In the genomic region with DNA sequence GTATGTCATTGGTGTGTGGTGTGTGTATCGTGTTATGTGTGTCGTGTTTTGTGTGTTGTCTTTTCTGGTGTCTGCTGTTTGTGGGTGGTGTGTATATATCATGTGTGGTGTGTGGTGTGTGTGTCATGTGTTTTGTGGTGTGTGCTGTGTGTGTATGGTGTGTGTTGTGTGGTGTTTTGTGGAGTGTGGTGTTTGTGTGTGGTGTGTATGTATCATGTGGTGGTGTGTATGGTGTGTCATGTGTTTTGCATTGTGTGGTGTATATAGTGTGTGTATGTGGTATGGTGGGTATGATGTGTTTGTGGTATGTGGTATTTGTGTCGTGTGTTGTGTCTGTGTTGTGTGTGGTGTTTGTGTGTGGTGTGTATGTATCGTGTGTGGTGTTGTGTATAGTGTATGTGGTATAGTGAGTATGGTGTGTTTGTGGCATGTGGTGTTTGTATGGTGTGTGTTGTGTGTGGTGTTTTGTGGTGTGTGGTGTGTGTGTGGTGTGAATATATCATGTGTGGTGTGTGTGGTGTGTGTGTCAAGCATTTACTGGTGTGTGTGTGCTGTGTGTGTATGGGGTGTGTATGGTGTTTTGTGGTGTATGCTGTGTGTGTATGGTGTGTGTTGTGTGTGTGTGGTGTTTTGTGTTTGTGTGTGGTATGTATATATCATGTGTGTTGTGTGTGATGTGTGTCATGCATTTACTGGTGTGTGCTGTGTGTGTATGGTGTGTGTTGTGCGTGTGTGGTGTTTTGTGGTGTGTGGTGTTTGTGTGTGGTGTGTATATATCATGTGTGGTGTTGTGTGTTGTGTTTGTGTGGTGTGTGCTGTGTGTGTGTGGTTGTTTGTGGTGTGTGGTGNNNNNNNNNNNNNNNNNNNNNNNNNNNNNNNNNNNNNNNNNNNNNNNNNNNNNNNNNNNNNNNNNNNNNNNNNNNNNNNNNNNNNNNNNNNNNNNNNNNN, we compare ENCODE assay signal across 1 cellular context.
A peak's percentile ranks its signal among the peaks of the same experiment; 100 is the strongest.
TF ChIP-seq lines count a peak whose summit lies in the region.

No MANE protein-coding gene starts in this region.

TF ChIP-seq in GM12878, 131 proteins besides CTCF, POLR2A, EP300 and RAD21:
- no peak for TF ChIP-seq EED (IDR thresholded peaks at IDR 0.05; ENCODE audit: low read depth)
- 0 out of 2 replicates have a peak, but pooled peaks have one; percentile 25 for TF ChIP-seq CHD4 (IDR thresholded peaks at IDR 0.05)
- TF ChIP-seq, protein P1, sequence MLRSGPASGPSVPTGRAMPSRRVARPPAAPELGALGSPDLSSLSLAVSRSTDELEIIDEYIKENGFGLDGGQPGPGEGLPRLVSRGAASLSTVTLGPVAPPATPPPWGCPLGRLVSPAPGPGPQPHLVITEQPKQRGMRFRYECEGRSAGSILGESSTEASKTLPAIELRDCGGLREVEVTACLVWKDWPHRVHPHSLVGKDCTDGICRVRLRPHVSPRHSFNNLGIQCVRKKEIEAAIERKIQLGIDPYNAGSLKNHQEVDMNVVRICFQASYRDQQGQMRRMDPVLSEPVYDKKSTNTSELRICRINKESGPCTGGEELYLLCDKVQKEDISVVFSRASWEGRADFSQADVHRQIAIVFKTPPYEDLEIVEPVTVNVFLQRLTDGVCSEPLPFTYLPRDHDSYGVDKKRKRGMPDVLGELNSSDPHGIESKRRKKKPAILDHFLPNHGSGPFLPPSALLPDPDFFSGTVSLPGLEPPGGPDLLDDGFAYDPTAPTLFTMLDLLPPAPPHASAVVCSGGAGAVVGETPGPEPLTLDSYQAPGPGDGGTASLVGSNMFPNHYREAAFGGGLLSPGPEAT (IDR thresholded peaks at IDR 0.05; ENCODE audit: low read depth), result peak; percentile 79
- TF ChIP-seq, protein P2, sequence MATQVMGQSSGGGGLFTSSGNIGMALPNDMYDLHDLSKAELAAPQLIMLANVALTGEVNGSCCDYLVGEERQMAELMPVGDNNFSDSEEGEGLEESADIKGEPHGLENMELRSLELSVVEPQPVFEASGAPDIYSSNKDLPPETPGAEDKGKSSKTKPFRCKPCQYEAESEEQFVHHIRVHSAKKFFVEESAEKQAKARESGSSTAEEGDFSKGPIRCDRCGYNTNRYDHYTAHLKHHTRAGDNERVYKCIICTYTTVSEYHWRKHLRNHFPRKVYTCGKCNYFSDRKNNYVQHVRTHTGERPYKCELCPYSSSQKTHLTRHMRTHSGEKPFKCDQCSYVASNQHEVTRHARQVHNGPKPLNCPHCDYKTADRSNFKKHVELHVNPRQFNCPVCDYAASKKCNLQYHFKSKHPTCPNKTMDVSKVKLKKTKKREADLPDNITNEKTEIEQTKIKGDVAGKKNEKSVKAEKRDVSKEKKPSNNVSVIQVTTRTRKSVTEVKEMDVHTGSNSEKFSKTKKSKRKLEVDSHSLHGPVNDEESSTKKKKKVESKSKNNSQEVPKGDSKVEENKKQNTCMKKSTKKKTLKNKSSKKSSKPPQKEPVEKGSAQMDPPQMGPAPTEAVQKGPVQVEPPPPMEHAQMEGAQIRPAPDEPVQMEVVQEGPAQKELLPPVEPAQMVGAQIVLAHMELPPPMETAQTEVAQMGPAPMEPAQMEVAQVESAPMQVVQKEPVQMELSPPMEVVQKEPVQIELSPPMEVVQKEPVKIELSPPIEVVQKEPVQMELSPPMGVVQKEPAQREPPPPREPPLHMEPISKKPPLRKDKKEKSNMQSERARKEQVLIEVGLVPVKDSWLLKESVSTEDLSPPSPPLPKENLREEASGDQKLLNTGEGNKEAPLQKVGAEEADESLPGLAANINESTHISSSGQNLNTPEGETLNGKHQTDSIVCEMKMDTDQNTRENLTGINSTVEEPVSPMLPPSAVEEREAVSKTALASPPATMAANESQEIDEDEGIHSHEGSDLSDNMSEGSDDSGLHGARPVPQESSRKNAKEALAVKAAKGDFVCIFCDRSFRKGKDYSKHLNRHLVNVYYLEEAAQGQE (IDR thresholded peaks at IDR 0.05; ENCODE audit: low read depth, low read length), result no peak
- peak; percentile 6; the same call in 1 of the 2 replicates for TF ChIP-seq BMI1 (IDR thresholded peaks at IDR 0.05; ENCODE audit: borderline replicate concordance)
- peak; percentile 97; the same call in 1 of the 2 replicates for TF ChIP-seq NBN (IDR thresholded peaks at IDR 0.05)
- TF ChIP-seq HDGF (IDR thresholded peaks at IDR 0.05), result peak; percentile 93
TF ChIP-seq in GM12878: peak in this region for 5.
